10 cellular contexts compared by ENCODE assay signal in the genomic region with DNA sequence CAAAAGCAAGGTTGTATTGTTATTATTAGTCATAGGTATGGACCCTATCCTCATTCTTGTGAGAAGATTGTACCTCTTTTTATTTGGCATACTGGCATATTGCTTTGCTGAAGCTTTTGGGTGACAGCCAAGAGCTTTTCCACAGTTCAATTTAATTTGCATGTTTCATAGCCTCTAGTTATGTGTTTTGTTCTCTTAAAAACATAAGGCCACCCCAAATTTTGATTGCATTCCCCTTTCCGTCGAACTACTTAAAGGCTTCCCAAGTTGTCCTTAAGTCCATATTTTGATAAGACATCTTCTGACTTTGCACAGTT. TPM values are rescaled to one million over a fixed set of nuclear protein-coding genes. Genes with fewer than 3 reads are reported as not detected.
DNase-seq lines count a peak whose midpoint lies in the region; ATAC-seq and TF ChIP-seq lines count a peak whose summit lies in the region.
"Had no signal": no experiment of that assay in that cellular context is flagged by ENCODE, and none has a peak within 500 bp of the region (broad histone marks: within the 10 kb centered on the region; RNA-seq: fewer than 3 reads in every experiment).

No MANE protein-coding gene starts in this region.

- in situ Hi-C loops in ACHN (cut with HindIII; ENCODE audit: low pct_ligation_motif_present, low pct_unique_long_range_greater_than_20kb, low sequenced_read_pairs) = no loop called here

- H3K27me3 Mint-ChIP-seq in osteocyte (ENCODE audit: unreplicated experiment) = no peaks in the 10 kb centered on the region

- no peak for DNase-seq in DND-41
- peak; percentile 44 to 61 for DNase-seq in NCI-H526 (lab: John Stamatoyannopoulos, UW)
- DNase-seq in osteocyte (ENCODE audit: extremely low spot score, unreplicated experiment) = no peak
- no peak for DNase-seq in ACHN
- no peak for DNase-seq in HuH-7 (ENCODE audit: low spot score)
- DNase-seq in germinal center (ENCODE audit: low spot score) = no peak
- DNase-seq: activated gamma-delta T cell, NCI-H1105 had no signal

- peak overlapping the region; percentile 92 for H3K4me3 Mint-ChIP-seq in osteocyte (ENCODE audit: unreplicated experiment)

- no peaks in the 10 kb centered on the region for H3K36me3 Mint-ChIP-seq in osteocyte (ENCODE audit: unreplicated experiment)

- ATAC-seq in DND-41 (ENCODE audit: insufficient read depth, low read depth) (no peak), HG02678 (IDR thresholded peaks at IDR 0.05; ENCODE audit: unreplicated experiment) (no peak)

- no peaks in the 10 kb centered on the region for H3K36me3 ChIP-seq in DND-41 (ENCODE audit: insufficient read depth, low read length)
- H3K36me3 ChIP-seq in endocrine pancreas (ENCODE audit: control insufficient read depth, insufficient read depth, low read length) = no peaks in the 10 kb centered on the region

- H3K4me1 Mint-ChIP-seq in osteocyte (ENCODE audit: unreplicated experiment) = peaks cover 36% of the 10 kb centered on the region

- H3K9me3 ChIP-seq in DND-41 (ENCODE audit: insufficient read depth, low read length, severe bottlenecking) (no peaks in the 10 kb centered on the region), endocrine pancreas (ENCODE audit: control insufficient read depth, low read length) (no peaks in the 10 kb centered on the region)

- no peak overlapping the region for H3K27ac ChIP-seq in DND-41 (ENCODE audit: low read length)

- no peak overlapping the region for H2AFZ ChIP-seq in DND-41 (ENCODE audit: low read depth, low read length)

- peaks cover 25% of the 10 kb centered on the region for H3K4me1 ChIP-seq in DND-41 (ENCODE audit: insufficient read depth, low read length)
- peaks cover 21% of the 10 kb centered on the region for H3K4me1 ChIP-seq in endocrine pancreas (ENCODE audit: control insufficient read depth, insufficient read depth, low read length)

- H3K9ac ChIP-seq in DND-41 (ENCODE audit: low read depth, low read length) (peak overlapping the region; percentile 63; the same call in 1 of the 2 replicates), endocrine pancreas (ENCODE audit: control insufficient read depth, insufficient read depth, low read length) (no peak overlapping the region)

- H3K4me3 ChIP-seq in DND-41 (ENCODE audit: low read depth in 1 of 2, low read length in 2 of 2) = peak overlapping the region in 1 of 2 experiments; percentile 80; a peak in 1 of 4 replicates
- peak overlapping the region; percentile 93 for H3K4me3 ChIP-seq in endocrine pancreas (ENCODE audit: control insufficient read depth, insufficient read depth, low read length)

- H3K27ac Mint-ChIP-seq in osteocyte (ENCODE audit: unreplicated experiment) = no peak overlapping the region

- H3K27me3 ChIP-seq in DND-41 (ENCODE audit: insufficient read depth, low read length, poor library complexity) (no peaks in the 10 kb centered on the region), endocrine pancreas (ENCODE audit: control insufficient read depth, insufficient read depth, low read length) (no peaks in the 10 kb centered on the region)

- no peaks in the 10 kb centered on the region for H3K9me3 Mint-ChIP-seq in osteocyte (ENCODE audit: unreplicated experiment)

- H3K79me2 ChIP-seq in DND-41 (ENCODE audit: insufficient read depth, low read length) = peaks cover 56% of the 10 kb centered on the region

- TF ChIP-seq CTCF in DND-41 (IDR thresholded peaks at IDR 0.05; ENCODE audit: borderline replicate concordance, extremely low read depth, low read length, poor library complexity, severe bottlenecking) (no peak), osteocyte (IDR thresholded peaks at IDR 0.05) (no peak)

- H3K4me2 ChIP-seq in DND-41 (ENCODE audit: insufficient read depth, low read length) = peak overlapping the region; percentile 75

- H4K20me1 ChIP-seq in DND-41 (ENCODE audit: insufficient read depth, low read length) = peaks cover 4% of the 10 kb centered on the region; the same call in 1 of the 2 replicates

RNA-seq across cellular contexts. Expression of a gene that starts 1.6 kb away (rescaled TPM):
- 29.4 and 31.4 TPM in 2 replicates for total RNA-seq in osteocyte

Comparison
In these comparisons a context has a peak if more than half of its experiments do, and no peak if none do; other contexts are left out.
1. DNase-seq: peak in NCI-H526 (2 of 2); none in DND-41 (single experiment), osteocyte (single experiment), ACHN (single experiment), HuH-7 (single experiment) and germinal center (single experiment).